Comparison of ENCODE assay signal across 10 cellular contexts in genomic region chr16:85562102-85562786, GRCh38. TPM values are rescaled to one million over a fixed set of nuclear protein-coding genes. Genes with fewer than 3 reads are reported as not detected.
DNase-seq lines count a peak whose midpoint lies in the region; ATAC-seq and TF ChIP-seq lines count a peak whose summit lies in the region.
"Had no signal": no experiment of that assay in that cellular context is flagged by ENCODE, and none has a peak within 500 bp of the region (broad histone marks: within the 10 kb centered on the region; RNA-seq: fewer than 3 reads in every experiment).

No MANE protein-coding gene starts in this region.

- H3K27ac ChIP-seq in right atrium auricular region (peak overlapping the region; percentile 18 to 53), upper lobe of right lung (peak overlapping the region; percentile 55)

- H3K9me3 Mint-ChIP-seq in nephron, result no peaks in the 10 kb centered on the region

- DNase-seq in right atrium auricular region (ENCODE audit: low spot score) (no peak), left cardiac atrium (no peak), adipocyte (ENCODE audit: low read depth) (no peak), upper lobe of right lung (no peak), AG08396 (ENCODE audit: low spot score) (no peak)
- DNase-seq: AML-193; NK-92 treated with Interleukin-12 subunit alpha and Interleukin-12 subunit beta, amount 100 ng/mL, for 24 hours had no signal

- H3K4me3 ChIP-seq in right atrium auricular region (no peak overlapping the region), adipocyte (ENCODE audit: low read length) (no peak overlapping the region), upper lobe of right lung (no peak overlapping the region)

- peak overlapping the region; percentile 19 to 21 (median 21) for H3K4me3 Mint-ChIP-seq in nephron

- peaks cover 73% of the 10 kb centered on the region for H3K4me1 Mint-ChIP-seq in nephron

- no peaks in the 10 kb centered on the region for H3K27me3 ChIP-seq in right atrium auricular region
- no peaks in the 10 kb centered on the region for H3K27me3 ChIP-seq in adipocyte (replicated peaks; ENCODE audit: control insufficient read depth, insufficient read depth, low read length)
- no peaks in the 10 kb centered on the region for H3K27me3 ChIP-seq in upper lobe of right lung

- intact Hi-C loops in left cardiac atrium (cut with DNase I) (no loop called here), upper lobe of right lung (cut with DNase I) (no loop called here)

- H3K27ac Mint-ChIP-seq in nephron, result peak overlapping the region; percentile 80 to 90 (median 83)

- H3K9ac ChIP-seq in adipocyte (ENCODE audit: low read length), result peak overlapping the region; percentile 11

- no peaks in the 10 kb centered on the region for H3K9me3 ChIP-seq in right atrium auricular region
- H3K9me3 ChIP-seq in adipocyte (ENCODE audit: control insufficient read depth, low read length), result no peaks in the 10 kb centered on the region
- H3K9me3 ChIP-seq in upper lobe of right lung, result no peaks in the 10 kb centered on the region

- no peak for TF ChIP-seq CTCF in right atrium auricular region (IDR thresholded peaks at IDR 0.05)
- TF ChIP-seq CTCF in nephron (IDR thresholded peaks at IDR 0.05; ENCODE audit: unreplicated experiment in 3 of 3), result no peak
- no peak for TF ChIP-seq CTCF in upper lobe of right lung (IDR thresholded peaks at IDR 0.05)

- H3K4me1 ChIP-seq in right atrium auricular region, result peaks cover 0 to 74% of the 10 kb centered on the region in 2 donors
- H3K4me1 ChIP-seq in adipocyte (ENCODE audit: control insufficient read depth, insufficient read depth, low read length), result peaks cover 62% of the 10 kb centered on the region
- peaks cover 83% of the 10 kb centered on the region for H3K4me1 ChIP-seq in upper lobe of right lung

- H3K27me3 Mint-ChIP-seq in nephron (ENCODE audit: low read depth), result no peaks in the 10 kb centered on the region

- peaks cover 5% of the 10 kb centered on the region for H3K36me3 Mint-ChIP-seq in nephron (ENCODE audit: low read depth)

- ATAC-seq in left cardiac atrium (no peak), upper lobe of right lung (no peak), HG03571 (IDR thresholded peaks at IDR 0.05; ENCODE audit: unreplicated experiment) (no peak), HG03045 (IDR thresholded peaks at IDR 0.05; ENCODE audit: unreplicated experiment) (no peak)

- H3K36me3 ChIP-seq in right atrium auricular region, result no peaks in the 10 kb centered on the region
- H3K36me3 ChIP-seq in adipocyte (ENCODE audit: control insufficient read depth, insufficient read depth, low read length, severe bottlenecking), result no peaks in the 10 kb centered on the region
- H3K36me3 ChIP-seq in upper lobe of right lung, result no peaks in the 10 kb centered on the region

RNA-seq across cellular contexts. Expression of gene GSE1, which starts 50.9 kb away (rescaled TPM):
- total RNA-seq in right atrium auricular region, result 10 to 100 TPM; 37.1 to 55.7 TPM
- total RNA-seq in left cardiac atrium, result 10 to 100 TPM; 54.6 to 60.6 TPM
- total RNA-seq in upper lobe of right lung, result 87.2 TPM
